In genomic region chr6:37483917-37484785, GRCh38 we compare ENCODE assay signal across 8 cellular contexts. TPM values are rescaled to one million over a fixed set of nuclear protein-coding genes. Genes with fewer than 3 reads are reported as not detected.
A peak's percentile ranks its signal among the peaks of the same experiment; 100 is the strongest.
DNase-seq lines count a peak whose midpoint lies in the region; ATAC-seq and TF ChIP-seq lines count a peak whose summit lies in the region.

No MANE protein-coding gene starts in this region.

- H3K9me3 ChIP-seq in T-helper 17 cell (ENCODE audit: control insufficient read depth, low read length, poor library complexity, severe bottlenecking) (no peaks in the 10 kb centered on the region), adipocyte (ENCODE audit: control insufficient read depth, low read length) (no peaks in the 10 kb centered on the region)

- H3K4me1 ChIP-seq in adipocyte (ENCODE audit: control insufficient read depth, insufficient read depth, low read length): no peaks in the 10 kb centered on the region

- H3K27me3 Mint-ChIP-seq in T-helper 17 cell: no peaks in the 10 kb centered on the region

- peaks cover 27% of the 10 kb centered on the region for H3K4me1 Mint-ChIP-seq in T-helper 17 cell

- CTCF ChIA-PET in GM10248 (lab: Yijun Ruan, JAX): interaction anchor here (0.8 to 3.3 kb wide), 19 partner anchors 8 to 1010 kb away, joined by 3 to 20 read pairs (median 3); no protein-coding TSS in a partner anchor

- DNase-seq in GM10248 (ENCODE audit: extremely low spot score) (peak; percentile 88), HuH-7 (ENCODE audit: low spot score) (peak; percentile 72), T-helper 17 cell (peak; percentile 71 to 76 (median 73)), adipocyte (ENCODE audit: low read depth) (peak; percentile 46), hepatic stellate cell (ENCODE audit: low spot score) (peak; percentile 78)
- DNase-seq in stimulated activated CD4-positive, alpha-beta T cell treated with anti-CD3 and anti-CD28 coated beads, Interleukin-12 subunit alpha, Interleukin-12 subunit beta, amount 100 ng/mL, for 48 hours (ENCODE audit: low read depth in 2 of 3, low spot score in 1 of 3): peak; percentile 47 to 66 (median 61)

- peak; percentile 67 for ATAC-seq in T-helper 17 cell
- ATAC-seq in HG03175 (IDR thresholded peaks at IDR 0.05; ENCODE audit: unreplicated experiment): no peak
- no peak for ATAC-seq in GM19324 (IDR thresholded peaks at IDR 0.05; ENCODE audit: low FRiP score, unreplicated experiment)

- POLR2A ChIA-PET in GM10248 (lab: Yijun Ruan, JAX): no interaction called here

- no peak overlapping the region for H3K4me3 Mint-ChIP-seq in T-helper 17 cell

- H3K27ac Mint-ChIP-seq in T-helper 17 cell: peak overlapping the region; percentile 100

- H3K36me3 Mint-ChIP-seq in T-helper 17 cell (ENCODE audit: low read depth): peaks cover 12% of the 10 kb centered on the region

- H3K27me3 ChIP-seq in adipocyte (replicated peaks; ENCODE audit: control insufficient read depth, insufficient read depth, low read length): no peaks in the 10 kb centered on the region

- no peak overlapping the region for H3K9ac ChIP-seq in adipocyte (ENCODE audit: low read length)

- TF ChIP-seq CTCF in GM10248 (IDR thresholded peaks at IDR 0.05; ENCODE audit: control extremely low read depth, extremely low read depth, low read depth, missing control alignments): peak; percentile 93

- peaks cover 36% of the 10 kb centered on the region for H3K36me3 ChIP-seq in adipocyte (ENCODE audit: control insufficient read depth, insufficient read depth, low read length, severe bottlenecking)

- H3K4me3 ChIP-seq in adipocyte (ENCODE audit: low read length): no peak overlapping the region

RNA-seq across cellular contexts. Expression of gene CCDC167, which starts 15.5 kb away (rescaled TPM):
- total RNA-seq in T-helper 17 cell: 10 to 100 TPM; 29.6 to 43.7 TPM

RNA-seq across cellular contexts. Expression of gene CMTR1, which starts 51.1 kb away (rescaled TPM):
- total RNA-seq in T-helper 17 cell: 10 to 100 TPM; 79.7 to 81.3 TPM
